Comparison of ENCODE assay signal across 10 cellular contexts in genomic region chr14:75794615-75795038, GRCh38.
DNase-seq lines count a peak whose midpoint lies in the region; ATAC-seq and TF ChIP-seq lines count a peak whose summit lies in the region.
"Had no signal": no experiment of that assay in that cellular context is flagged by ENCODE, and none has a peak within 500 bp of the region (broad histone marks: within the 10 kb centered on the region; RNA-seq: fewer than 3 reads in every experiment).

No MANE protein-coding gene starts in this region.

- WGBS in upper lobe of left lung, 2 donors: 52 to 59% methylated on average over 2 of the region's 2 CpGs

- H3K4me3 Mint-ChIP-seq in WTC11: no peak overlapping the region

- CTCF ChIA-PET in WTC11 (lab: Charles Lee): interaction anchor here (0.6 to 2.2 kb wide), 16 partner anchors 8 to 262 kb away, joined by 3 to 14 read pairs (median 5); no protein-coding TSS in a partner anchor

- no peak for TF ChIP-seq POLR2A in upper lobe of left lung (IDR thresholded peaks at IDR 0.05)

- no peak overlapping the region for H3K4me3 ChIP-seq in upper lobe of left lung

- no peaks in the 10 kb centered on the region for H3K4me1 ChIP-seq in upper lobe of left lung

- H3K27me3 ChIP-seq in upper lobe of left lung: no peaks in the 10 kb centered on the region

- H3K27me3 Mint-ChIP-seq in WTC11 (ENCODE audit: low read depth): no peaks in the 10 kb centered on the region

- no peak for TF ChIP-seq EP300 in upper lobe of left lung (IDR thresholded peaks at IDR 0.05)

- DNase-seq in SHP77 (lab: John Stamatoyannopoulos, UW) (peak; percentile 9 to 28), SHP77 treated with DMSO at 0.1 percent for 48 hours (lab: John Stamatoyannopoulos, UW) (no peak), WTC11 (ENCODE audit: low spot score) (no peak), hepatic stellate cell (ENCODE audit: low spot score) (peak; percentile 37), upper lobe of left lung (no peak), NCI-H1105 (lab: John Stamatoyannopoulos, UW) (no peak), T-helper 2 cell (no peak)
- no peak for DNase-seq in activated CD8-positive, alpha-beta memory T cell treated with anti-CD3 and anti-CD28 coated beads for 24 hours

- H3K27ac ChIP-seq in upper lobe of left lung: no peak overlapping the region
- H3K27ac ChIP-seq: C4-2B, epithelial cell of prostate had no signal

- peaks cover 16% of the 10 kb centered on the region for H3K9me3 Mint-ChIP-seq in WTC11

- peaks cover 15% of the 10 kb centered on the region for H3K36me3 Mint-ChIP-seq in WTC11

- POLR2A ChIA-PET in WTC11 (lab: Charles Lee): no interaction called here

- no peaks in the 10 kb centered on the region for H3K36me3 ChIP-seq in upper lobe of left lung

- no peaks in the 10 kb centered on the region for H3K9me3 ChIP-seq in upper lobe of left lung

- peak; percentile 69 for ATAC-seq in WTC11
- peak; percentile 79 to 80 for ATAC-seq in upper lobe of left lung (ENCODE audit: low FRiP score in 2 of 2)

- H3K27ac Mint-ChIP-seq in WTC11: no peak overlapping the region

- H3K4me1 Mint-ChIP-seq in WTC11: peaks cover 10% of the 10 kb centered on the region

- TF ChIP-seq CTCF in WTC11 (IDR thresholded peaks at IDR 0.05) (no peak), upper lobe of left lung (IDR thresholded peaks at IDR 0.05) (peak in 4 of 6 experiments; percentile 8 to 33 (median 29))

TF ChIP-seq in WTC11, 78 proteins besides CTCF, POLR2A, EP300 and RAD21:
- no peak for TF ChIP-seq ZNF512 (CRISPR knock-in tag; IDR thresholded peaks at IDR 0.05; ENCODE audit: borderline replicate concordance)
- no peak for TF ChIP-seq GRHL2 (CRISPR knock-in tag; IDR thresholded peaks at IDR 0.05; ENCODE audit: insufficient replicate concordance, severe bottlenecking)
- TF ChIP-seq ZNF121 (CRISPR knock-in tag; IDR thresholded peaks at IDR 0.05): no peak
- no peak for TF ChIP-seq PRDM15 (CRISPR knock-in tag; IDR thresholded peaks at IDR 0.05)

Comparison
In these comparisons a context has a peak if more than half of its experiments do, and no peak if none do; other contexts are left out.
1. DNase-seq: peak in SHP77 (2 of 2) and hepatic stellate cell (single experiment); none in SHP77 treated with DMSO at 0.1 percent for 48 hours (single experiment), WTC11 (single experiment), upper lobe of left lung (0 of 2), NCI-H1105 (single experiment), T-helper 2 cell (0 of 5) and activated CD8-positive, alpha-beta memory T cell treated with anti-CD3 and anti-CD28 coated beads for 24 hours (single experiment).